In the genomic region with DNA sequence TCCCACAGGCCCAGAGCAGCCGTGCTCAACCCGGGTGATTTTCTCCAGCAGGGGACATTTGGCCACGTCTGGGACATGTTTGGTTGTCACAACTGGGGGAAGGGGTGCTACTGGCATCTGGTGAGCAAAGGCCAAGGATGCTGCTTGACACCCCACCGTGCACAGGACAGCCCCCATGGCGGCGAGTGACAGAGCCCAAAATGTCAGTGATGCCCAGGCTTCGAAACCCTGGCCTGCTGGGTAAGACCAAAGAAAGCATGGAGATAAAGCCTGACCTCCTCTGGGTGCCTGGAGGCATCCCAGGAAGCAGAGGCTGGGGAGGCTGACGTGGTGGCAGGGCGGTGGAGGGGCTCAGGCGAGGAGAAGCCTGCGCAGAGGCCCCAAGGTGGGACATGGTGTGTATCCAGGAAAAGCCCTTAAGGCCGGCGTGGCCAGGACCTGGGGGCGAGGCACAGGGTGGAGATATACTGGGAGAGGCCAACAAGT, we compare ENCODE assay signal across 17 cellular contexts.
DNase-seq lines count a peak whose midpoint lies in the region; FAIRE-seq and TF ChIP-seq lines count a peak whose summit lies in the region.
"Had no signal": no experiment of that assay in that cellular context is flagged by ENCODE, and none has a peak within 500 bp of the region (broad histone marks: within the 10 kb centered on the region; RNA-seq: fewer than 3 reads in every experiment).

No MANE protein-coding gene starts in this region.

- no peak overlapping the region for H3K4me3 ChIP-seq in kidney (ENCODE audit: low read length in 2 of 2)
- H3K4me3 ChIP-seq: HAP-1 had no signal

- DNase-seq in activated T-cell treated with anti-CD3 and anti-CD28 coated beads, Interleukin-2, amount 50 U/mL, for 24 hours = peak; percentile 23
- DNase-seq in activated T-cell treated with anti-CD3 and anti-CD28 coated beads for 4 hours (no peak), kidney (peak; percentile 62), osteocyte (ENCODE audit: extremely low spot score, unreplicated experiment) (peak; percentile 79), ureter (ENCODE audit: low spot score) (peak; percentile 10), NAMALWA (ENCODE audit: low spot score) (no peak), frontal cortex (ENCODE audit: low spot score in 2 of 2) (no peak), cerebellum (ENCODE audit: low spot score) (no peak)
- DNase-seq: CD4-positive, CD25-positive, alpha-beta regulatory T cell; COR-L47; DMS 273 treated with DMSO at 0.1 percent for 48 hours; MM.1S; NCI-H1092 treated with DMSO at 0.1 percent for 48 hours; NCI-H2081 had no signal

- no peak overlapping the region for H3K4me3 Mint-ChIP-seq in activated T-cell treated with anti-CD3 and anti-CD28 coated beads, Interleukin-2, amount 50 U/mL, for 24 hours
- no peak overlapping the region for H3K4me3 Mint-ChIP-seq in osteocyte (ENCODE audit: unreplicated experiment)
- H3K4me3 Mint-ChIP-seq: B cell; CD4-positive, CD25-positive, alpha-beta regulatory T cell had no signal

- no peak overlapping the region for H3K27ac ChIP-seq in kidney (ENCODE audit: low read depth in 2 of 2, low read length in 2 of 2)

- no peak for TF ChIP-seq CTCF in kidney (IDR thresholded peaks at IDR 0.05; ENCODE audit: borderline replicate concordance, extremely low read depth, insufficient read depth)
- no peak for TF ChIP-seq CTCF in osteocyte (IDR thresholded peaks at IDR 0.05)

- H3K27ac Mint-ChIP-seq in activated T-cell treated with anti-CD3 and anti-CD28 coated beads, Interleukin-2, amount 50 U/mL, for 24 hours = no peak overlapping the region
- no peak overlapping the region for H3K27ac Mint-ChIP-seq in osteocyte (ENCODE audit: unreplicated experiment)
- H3K27ac Mint-ChIP-seq: B cell; CD4-positive, CD25-positive, alpha-beta regulatory T cell had no signal

- H3K4me1 ChIP-seq in kidney (ENCODE audit: control insufficient read depth in 1 of 2, insufficient read depth in 1 of 2, low read depth in 1 of 2, low read length in 2 of 2) = no peaks in the 10 kb centered on the region
- H3K4me1 ChIP-seq: HAP-1 had no signal

- H3K9me3 Mint-ChIP-seq in activated T-cell treated with anti-CD3 and anti-CD28 coated beads, Interleukin-2, amount 50 U/mL, for 24 hours = no peaks in the 10 kb centered on the region
- H3K9me3 Mint-ChIP-seq in osteocyte (ENCODE audit: unreplicated experiment) = peaks cover 3% of the 10 kb centered on the region

- no peaks in the 10 kb centered on the region for H3K27me3 Mint-ChIP-seq in activated T-cell treated with anti-CD3 and anti-CD28 coated beads, Interleukin-2, amount 50 U/mL, for 24 hours
- no peaks in the 10 kb centered on the region for H3K27me3 Mint-ChIP-seq in osteocyte (ENCODE audit: unreplicated experiment)
- H3K27me3 Mint-ChIP-seq: B cell; CD4-positive, CD25-positive, alpha-beta regulatory T cell had no signal

- H3K36me3 Mint-ChIP-seq in activated T-cell treated with anti-CD3 and anti-CD28 coated beads, Interleukin-2, amount 50 U/mL, for 24 hours (ENCODE audit: low read depth) = no peaks in the 10 kb centered on the region
- peaks cover 8% of the 10 kb centered on the region for H3K36me3 Mint-ChIP-seq in osteocyte (ENCODE audit: unreplicated experiment)
- H3K36me3 Mint-ChIP-seq: CD4-positive, CD25-positive, alpha-beta regulatory T cell had no signal

- intact Hi-C loops in kidney (cut with DNase I) = no loop called here

- H3K9ac ChIP-seq in kidney (ENCODE audit: low read length in 2 of 2) = no peak overlapping the region

- H3K9me3 ChIP-seq in kidney (ENCODE audit: control insufficient read depth in 1 of 2, low read length in 2 of 2) = no peaks in the 10 kb centered on the region
- H3K9me3 ChIP-seq: HAP-1 had no signal

- H3K36me3 ChIP-seq in kidney (ENCODE audit: control insufficient read depth in 1 of 2, insufficient read depth in 2 of 2, low read length in 2 of 2) = no peaks in the 10 kb centered on the region
- H3K36me3 ChIP-seq: HAP-1 had no signal

- FAIRE-seq in kidney (lab: Jason Lieb, UNC) = no peak
- FAIRE-seq in frontal cortex (lab: Jason Lieb, UNC) = no peak
- FAIRE-seq: G401.6 had no signal

- H3K4me1 Mint-ChIP-seq in activated T-cell treated with anti-CD3 and anti-CD28 coated beads, Interleukin-2, amount 50 U/mL, for 24 hours (ENCODE audit: low read depth) = no peaks in the 10 kb centered on the region
- no peaks in the 10 kb centered on the region for H3K4me1 Mint-ChIP-seq in osteocyte (ENCODE audit: unreplicated experiment)
- H3K4me1 Mint-ChIP-seq: B cell; CD4-positive, CD25-positive, alpha-beta regulatory T cell had no signal

Comparison
In these comparisons a context has a peak if more than half of its experiments do, and no peak if none do; other contexts are left out.
1. DNase-seq: peak in activated T-cell treated with anti-CD3 and anti-CD28 coated beads, Interleukin-2, amount 50 U/mL, for 24 hours (single experiment), kidney (single experiment), osteocyte (single experiment) and ureter (single experiment); none in activated T-cell treated with anti-CD3 and anti-CD28 coated beads for 4 hours (single experiment), NAMALWA (single experiment), frontal cortex (0 of 2) and cerebellum (single experiment).